Comparison of ENCODE assay signal across 1 cellular context in genomic region chr19:3478409-3479176, GRCh38.
TF ChIP-seq lines count a peak whose summit lies in the region.

No MANE protein-coding gene starts in this region.

TF ChIP-seq in A549, 52 proteins besides CTCF, POLR2A, EP300 and RAD21 (continued from another document):
- TF ChIP-seq HES2 (IDR thresholded peaks at IDR 0.05) (no peak), PHF8 (IDR thresholded peaks at IDR 0.05; ENCODE audit: borderline replicate concordance, low read depth) (no peak), KDM1A (IDR thresholded peaks at IDR 0.05; ENCODE audit: low read depth) (no peak), ESRRA (IDR thresholded peaks at IDR 0.05; ENCODE audit: borderline replicate concordance, low read length) (no peak), ZNF302 (CRISPR knock-in tag; IDR thresholded peaks at IDR 0.05) (no peak), MAFK (IDR thresholded peaks at IDR 0.05; ENCODE audit: partially characterized antibody) (no peak), RFX5 (IDR thresholded peaks at IDR 0.05) (no peak), HOXA7 (CRISPR knock-in tag; IDR thresholded peaks at IDR 0.05) (no peak)
